In genomic region chr5:179793470-179794139, GRCh38 we compare ENCODE assay signal across 9 cellular contexts. TPM values are rescaled to one million over a fixed set of nuclear protein-coding genes. Genes with fewer than 3 reads are reported as not detected.
A peak's percentile ranks its signal among the peaks of the same experiment; 100 is the strongest.
DNase-seq lines count a peak whose midpoint lies in the region; ATAC-seq, FAIRE-seq and TF ChIP-seq lines count a peak whose summit lies in the region.
"Had no signal": no experiment of that assay in that cellular context is flagged by ENCODE, and none has a peak within 500 bp of the region (broad histone marks: within the 10 kb centered on the region; RNA-seq: fewer than 3 reads in every experiment).

Gene LTC4S, plus strand, starts transcription at chr5:179793986. Its CDS starts 95 bp downstream, at chr5:179794081.

- WGBS in liver = 67% methylated on average over 19 of the region's 19 CpGs
- WGBS in testis, 2 donors = 42 to 48% methylated on average over 6 to 19 of the region's 19 CpGs

- H3K4me1 ChIP-seq in liver (ENCODE audit: control insufficient read depth in 4 of 4, insufficient read depth in 4 of 4, low read length in 3 of 4) (peaks cover 0 to 51% (median 31%) of the 10 kb centered on the region in 4 donors), testis (peaks cover 35% of the 10 kb centered on the region)

- H3K9me3 ChIP-seq in T-helper 17 cell (ENCODE audit: control insufficient read depth, low read length, poor library complexity, severe bottlenecking) = no peaks in the 10 kb centered on the region
- no peaks in the 10 kb centered on the region for H3K9me3 ChIP-seq in liver (ENCODE audit: control insufficient read depth in 4 of 4, low read length in 3 of 4)
- H3K9me3 ChIP-seq in testis = no peaks in the 10 kb centered on the region

- no peak for FAIRE-seq in H54 (lab: Jason Lieb, UNC)

- no peak for TF ChIP-seq RAD21 in liver (IDR thresholded peaks at IDR 0.05)

- no peak within 1 kb of the TSS for H3K4me3 ChIP-seq in liver (ENCODE audit: low read depth in 1 of 3, low read length in 3 of 3)
- peak within 1 kb of the TSS in 1 of 2 donors; percentile 68 for H3K4me3 ChIP-seq in testis

- no peak within 1 kb of the TSS for H3K9ac ChIP-seq in liver (ENCODE audit: low read depth in 1 of 2, low read length in 2 of 2)

- H3K4me3 Mint-ChIP-seq in T-helper 17 cell = peak within 1 kb of the TSS; percentile 83

- TF ChIP-seq POLR2A in testis (IDR thresholded peaks at IDR 0.05) = no peak
- no peak for TF ChIP-seq POLR2A in H54 (IDR thresholded peaks at IDR 0.05; ENCODE audit: low read depth, low read length)

- intact Hi-C loops in testis (cut with DNase I; ENCODE audit: low total_unique reads) = no loop called here

- H3K36me3 Mint-ChIP-seq in T-helper 17 cell (ENCODE audit: low read depth) = no peaks in the 10 kb centered on the region

- H3K27ac Mint-ChIP-seq in T-helper 17 cell = peak within 1 kb of the TSS; percentile 87

- H3K4me1 Mint-ChIP-seq in T-helper 17 cell = peaks cover 17% of the 10 kb centered on the region

- DNase-seq in T-helper 17 cell = peak in 2 of 3 donors; percentile 36 to 42
- peak; percentile 49 for DNase-seq in cerebellum (ENCODE audit: low spot score)
- DNase-seq in testis = peak; percentile 85
- DNase-seq in H54 (ENCODE audit: insufficient read length, low spot score) = no peak
- DNase-seq in iPS-NIHi7 (ENCODE audit: extremely low spot score) = no peak
- DNase-seq in stimulated activated CD4-positive, alpha-beta T cell treated with anti-CD3 and anti-CD28 coated beads, Interleukin-2, amount 100 ng/mL, for 48 hours = no peak

- no peaks in the 10 kb centered on the region for H3K27me3 Mint-ChIP-seq in T-helper 17 cell

- H3K36me3 ChIP-seq in liver (ENCODE audit: control insufficient read depth in 4 of 4, insufficient read depth in 3 of 4, low read depth in 1 of 4, low read length in 3 of 4) (peaks cover 4 to 14% (median 8%) of the 10 kb centered on the region in 4 donors), testis (ENCODE audit: low read depth, missing control alignments) (no peaks in the 10 kb centered on the region)

- H3K27me3 ChIP-seq in liver (ENCODE audit: control insufficient read depth in 4 of 4, insufficient read depth in 4 of 4, low read length in 3 of 4) (no peaks in the 10 kb centered on the region), testis (no peaks in the 10 kb centered on the region)

- TF ChIP-seq CTCF in liver (IDR thresholded peaks at IDR 0.05; ENCODE audit: low read depth, low read length, missing input control) = no peak
- no peak for TF ChIP-seq CTCF in testis (IDR thresholded peaks at IDR 0.05)

- ATAC-seq in GM21825 (IDR thresholded peaks at IDR 0.05; ENCODE audit: unreplicated experiment) (peak; percentile 31), T-helper 17 cell (peak; percentile 67)
- ATAC-seq: Panc1 had no signal

- H3K27ac ChIP-seq in liver (ENCODE audit: low read depth in 1 of 2, low read length in 2 of 2) = peak within 1 kb of the TSS; percentile 36 to 51
- H3K27ac ChIP-seq in testis = peak within 1 kb of the TSS; percentile 54 to 63

TF ChIP-seq in liver, 16 proteins besides CTCF, POLR2A, EP300 and RAD21:
- no peak for TF ChIP-seq HNF4A (conservative IDR thresholded peaks at IDR 0.05)
- TF ChIP-seq NR2F2 (IDR thresholded peaks at IDR 0.05) = peak; percentile 23

RNA-seq across cellular contexts. Expression of gene LTC4S, which starts in this region (rescaled TPM):
- total RNA-seq in T-helper 17 cell = 1 to 10 TPM; 6.4 to 6.8 TPM
- total RNA-seq in cerebellum = 2.7 TPM
- 1 to 10 TPM; 1.3 to 1.8 TPM for total RNA-seq in liver
- polyA plus RNA-seq in liver = 1 to 10 TPM; 2.4 to 3.3 TPM
- 10 to 100 TPM in 1 of 2 donors, 1 to 10 TPM in 1; 3.7 to 10.3 TPM for total RNA-seq in testis
- polyA plus RNA-seq in testis (ENCODE audit: insufficient read depth, low read depth, low replicate concordance) = 4.8 TPM

Comparison
In these comparisons a context has a peak if more than half of its experiments do, and no peak if none do; other contexts are left out.
1. DNase-seq: peak in T-helper 17 cell (2 of 3), cerebellum (single experiment) and testis (single experiment); none in H54 (single experiment), iPS-NIHi7 (single experiment) and stimulated activated CD4-positive, alpha-beta T cell treated with anti-CD3 and anti-CD28 coated beads, Interleukin-2, amount 100 ng/mL, for 48 hours (0 of 2).